In genomic region chr19:35167251-35168119, GRCh38 we compare ENCODE assay signal across 1 cellular context.
TF ChIP-seq lines count a peak whose summit lies in the region.

No MANE protein-coding gene starts in this region.

TF ChIP-seq in K562, 482 proteins besides CTCF, POLR2A, EP300 and RAD21 (continued from another document):
- TF ChIP-seq GABPA (tag; conservative IDR thresholded peaks at IDR 0.05; ENCODE audit: low read depth) (0 out of 2 replicates have a peak, but pooled peaks have one; percentile 16), ZNF280B (CRISPR knock-in tag; IDR thresholded peaks at IDR 0.05) (no peak), ZMIZ1 (IDR thresholded peaks at IDR 0.05; ENCODE audit: low read depth in 2 of 2, low read length in 2 of 2) (no peak), ZNF121 (CRISPR knock-in tag; conservative IDR thresholded peaks at IDR 0.05) (peak; percentile 31; the same call in 1 of the 2 replicates), SMARCA5 (IDR thresholded peaks at IDR 0.05) (0 out of 2 replicates have a peak, but pooled peaks have one; percentile 23), RBM25 (IDR thresholded peaks at IDR 0.05; ENCODE audit: low read depth, low read length, severe bottlenecking) (peak; percentile 23), HINFP (tag; conservative IDR thresholded peaks at IDR 0.05; ENCODE audit: low read depth) (no peak), SAFB (IDR thresholded peaks at IDR 0.05; ENCODE audit: borderline replicate concordance, low read depth, low read length) (no peak), ZNF766 (CRISPR knock-in tag; conservative IDR thresholded peaks at IDR 0.05) (0 out of 2 replicates have a peak, but pooled peaks have one; percentile 41), XRCC5 (IDR thresholded peaks at IDR 0.05; ENCODE audit: low read depth, low read length) (no peak), EWSR1 (IDR thresholded peaks at IDR 0.05; ENCODE audit: borderline replicate concordance, low read depth, partially characterized antibody) (no peak), MTF1 (CRISPR knock-in tag; IDR thresholded peaks at IDR 0.05; ENCODE audit: borderline replicate concordance) (no peak), ZHX1 (conservative IDR thresholded peaks at IDR 0.05; ENCODE audit: low read length) (no peak), ZBTB11 (CRISPR knock-in tag; IDR thresholded peaks at IDR 0.05) (peak in 1 of 3 experiments; percentile 53; a peak in 1 of 6 replicates), DLX4 (CRISPR knock-in tag; IDR thresholded peaks at IDR 0.05) (no peak)
